Comparison of ENCODE assay signal across 20 cellular contexts in genomic region chr5:44839018-44839681, GRCh38. TPM values are rescaled to one million over a fixed set of nuclear protein-coding genes. Genes with fewer than 3 reads are reported as not detected.
DNase-seq lines count a peak whose midpoint lies in the region; FAIRE-seq and TF ChIP-seq lines count a peak whose summit lies in the region.
"Had no signal": no experiment of that assay in that cellular context is flagged by ENCODE, and none has a peak within 500 bp of the region (broad histone marks: within the 10 kb centered on the region; RNA-seq: fewer than 3 reads in every experiment).

No MANE protein-coding gene starts in this region.

- no peaks in the 10 kb centered on the region for H3K9me3 ChIP-seq in HEK293 (ENCODE audit: control insufficient read depth, insufficient read depth, low read depth, low read length)

- H3K4me3 ChIP-seq in HEK293 (ENCODE audit: low read depth, low read length) = no peak overlapping the region
- no peak overlapping the region for H3K4me3 ChIP-seq in bronchial epithelial cell (ENCODE audit: low read depth, low read length)
- H3K4me3 ChIP-seq: A549; BLaER1 treated with 17β-estradiol and CSF1 and Interleukin-3, amounts not matched to agents 10 nM and 100 nM had no signal

- POLR2A ChIA-PET in HEK293 (lab: Yijun Ruan, JAX) = no interaction called here

- H3K36me3 ChIP-seq in HEK293 (ENCODE audit: control insufficient read depth in 2 of 2, insufficient read depth in 1 of 2, low read length in 2 of 2) = no peaks in the 10 kb centered on the region
- no peaks in the 10 kb centered on the region for H3K36me3 ChIP-seq in bronchial epithelial cell (ENCODE audit: control insufficient read depth, insufficient read depth, low read length)

- H3K27ac ChIP-seq in HEK293 (ENCODE audit: extremely low read depth, low read depth, low read length) = no peak overlapping the region
- H3K27ac ChIP-seq: 22Rv1; A549; BLaER1 treated with 17β-estradiol and CSF1 and Interleukin-3, amounts not matched to agents 10 nM and 100 nM; C4-2B had no signal

- H3K27me3 ChIP-seq in bronchial epithelial cell (ENCODE audit: control insufficient read depth, insufficient read depth, low read length) = no peaks in the 10 kb centered on the region
- H3K27me3 ChIP-seq: BLaER1 treated with 17β-estradiol and CSF1 and Interleukin-3, amounts not matched to agents 10 nM and 100 nM had no signal

- TF ChIP-seq CTCF in HEK293 (tag by site-specific recombination; IDR thresholded peaks at IDR 0.05) (no peak), bronchial epithelial cell (IDR thresholded peaks at IDR 0.05; ENCODE audit: insufficient read depth, low read length, severe bottlenecking) (no peak)

- CTCF ChIA-PET in HEK293 (lab: Yijun Ruan, JAX) = no interaction called here

- peak; percentile 13 for DNase-seq in DMS53 (lab: John Stamatoyannopoulos, UW)
- DNase-seq in DMS53 treated with DMSO at 0.1 percent for 48 hours (lab: John Stamatoyannopoulos, UW; ENCODE audit: unreplicated experiment) = no peak
- no peak for DNase-seq in bronchial epithelial cell (ENCODE audit: low read depth)
- no peak for DNase-seq in iPS-NIHi7 (ENCODE audit: extremely low spot score)
- DNase-seq: AML-193; Caco-2; Calu3; CD4-positive, alpha-beta T cell; CD8-positive, alpha-beta T cell; DMS79 treated with DMSO at 0.1 percent for 48 hours; GF-D8 had no signal

- FAIRE-seq in bronchial epithelial cell (lab: Jason Lieb, UNC) = peak; percentile 23
- FAIRE-seq: A549, D721Med, G401.6, GM12891, GM19239 had no signal

- no peaks in the 10 kb centered on the region for H3K4me1 ChIP-seq in HEK293 (ENCODE audit: control insufficient read depth, insufficient read depth, low read length)
- H3K4me1 ChIP-seq: A549; BLaER1 treated with 17β-estradiol and CSF1 and Interleukin-3, amounts not matched to agents 10 nM and 100 nM; Caco-2 had no signal

TF ChIP-seq in HEK293, 187 proteins besides CTCF, POLR2A, EP300 and RAD21:
- TF ChIP-seq ZFP3 (tag by site-specific recombination; IDR thresholded peaks at IDR 0.05; ENCODE audit: low read depth) (no peak), ZNF585B (tag by site-specific recombination; IDR thresholded peaks at IDR 0.05) (peak; percentile 94)

RNA-seq across cellular contexts. Expression of gene MRPS30, which starts 30.4 kb away (rescaled TPM):
- total RNA-seq in bronchial epithelial cell = 46.7 and 61.6 TPM in 2 replicates
